In genomic region chr18:31680836-31681568, GRCh38 we compare ENCODE assay signal across 12 cellular contexts. TPM values are rescaled to one million over a fixed set of nuclear protein-coding genes. Genes with fewer than 3 reads are reported as not detected.
DNase-seq lines count a peak whose midpoint lies in the region; ATAC-seq and TF ChIP-seq lines count a peak whose summit lies in the region.
"Had no signal": no experiment of that assay in that cellular context is flagged by ENCODE, and none has a peak within 500 bp of the region (broad histone marks: within the 10 kb centered on the region; RNA-seq: fewer than 3 reads in every experiment).

No MANE protein-coding gene starts in this region.

- TF ChIP-seq POLR2A in heart left ventricle (IDR thresholded peaks at IDR 0.05) (no peak), transverse colon (IDR thresholded peaks at IDR 0.05) (no peak)

- H3K36me3 ChIP-seq in cardiac muscle cell (no peaks in the 10 kb centered on the region), heart left ventricle (no peaks in the 10 kb centered on the region), transverse colon (no peaks in the 10 kb centered on the region)

- H3K9me3 ChIP-seq in cardiac muscle cell (ENCODE audit: low read depth) (no peaks in the 10 kb centered on the region), heart left ventricle (no peaks in the 10 kb centered on the region), transverse colon (no peaks in the 10 kb centered on the region)

- no peak for TF ChIP-seq EP300 in transverse colon (IDR thresholded peaks at IDR 0.05; ENCODE audit: low read depth)

- TF ChIP-seq CTCF in cardiac muscle cell (IDR thresholded peaks at IDR 0.05; ENCODE audit: low read depth, low read length), result peak; percentile 35
- TF ChIP-seq CTCF in heart left ventricle (IDR thresholded peaks at IDR 0.05), result peak in 3 of 12 donors; percentile 8 to 41 (median 35)
- peak in 3 of 5 experiments; percentile 17 to 23 (median 19) for TF ChIP-seq CTCF in transverse colon (IDR thresholded peaks at IDR 0.05)

- H3K4me1 ChIP-seq in cardiac muscle cell (ENCODE audit: low read depth) (peaks cover 26% of the 10 kb centered on the region), heart left ventricle (peaks cover 0 to 23% (median 4%) of the 10 kb centered on the region in 12 donors), transverse colon (peaks cover 0 to 31% (median 16%) of the 10 kb centered on the region in 4 donors)

- DNase-seq in cardiac muscle cell (ENCODE audit: low read depth in 1 of 2, low spot score in 1 of 2), result no peak
- no peak for DNase-seq in heart left ventricle
- DNase-seq in NCI-H187 treated with DMSO at 0.1 percent for 48 hours (lab: John Stamatoyannopoulos, UW), result peak; percentile 14
- no peak for DNase-seq in epithelial cell of prostate (ENCODE audit: low read depth, low spot score)
- no peak for DNase-seq in transverse colon
- no peak for DNase-seq in stimulated activated naive CD8-positive, alpha-beta T cell treated with anti-CD3 and anti-CD28 coated beads, Interleukin-15, amount 100 ng/mL, for 72 hours
- DNase-seq in superior temporal gyrus (ENCODE audit: extremely low spot score), result no peak
- DNase-seq: DMS79 treated with DMSO at 0.1 percent for 48 hours; effector memory CD4-positive, alpha-beta T cell; NCI-H1930 had no signal

- no peak for ATAC-seq in heart left ventricle
- no peak for ATAC-seq in stimulated activated naive CD8-positive, alpha-beta T cell treated with anti-CD3 and anti-CD28 coated beads, Interleukin-15, amount 100 ng/mL, for 72 hours
- no peak for ATAC-seq in GM19463 (IDR thresholded peaks at IDR 0.05; ENCODE audit: unreplicated experiment)

- 91 to 98% (median 97%) methylated on average over 2 of the region's 2 CpGs for WGBS in heart left ventricle, 4 donors
- 54% methylated on average over 1 to 2 of the region's 2 CpGs for WGBS in transverse colon (ENCODE audit: low coverage in 1 of 2), 2 donors

- intact Hi-C loops in heart left ventricle (cut with DNase I) (loop anchor here in 1 of 10 donors (5.0 kb wide), 1 partner anchor 41 kb away; no protein-coding TSS in a partner anchor), transverse colon (cut with DNase I; ENCODE audit: low total_unique reads) (no loop called here)

- no peak overlapping the region for H3K27ac Mint-ChIP-seq in stimulated activated naive CD8-positive, alpha-beta T cell treated with anti-CD3 and anti-CD28 coated beads, Interleukin-15, amount 100 ng/mL, for 72 hours

- in situ Hi-C loops in transverse colon (cut with MboI; ENCODE audit: low pct_ligation_motif_present in 1 of 4, low pct_unique_long_range_greater_than_20kb in 1 of 4, low sequenced_read_pairs in 3 of 4), result no loop called here

- peaks cover 33% of the 10 kb centered on the region for H3K4me1 Mint-ChIP-seq in stimulated activated naive CD8-positive, alpha-beta T cell treated with anti-CD3 and anti-CD28 coated beads, Interleukin-15, amount 100 ng/mL, for 72 hours

- H3K4me3 Mint-ChIP-seq in stimulated activated naive CD8-positive, alpha-beta T cell treated with anti-CD3 and anti-CD28 coated beads, Interleukin-15, amount 100 ng/mL, for 72 hours, result no peak overlapping the region

- H3K27ac ChIP-seq in cardiac muscle cell (no peak overlapping the region), heart left ventricle (no peak overlapping the region), epithelial cell of prostate (peak overlapping the region; percentile 92), transverse colon (peak overlapping the region in 3 of 4 donors; percentile 49 to 57 (median 51))

- H3K4me3 ChIP-seq in cardiac muscle cell (no peak overlapping the region), heart left ventricle (no peak overlapping the region), transverse colon (no peak overlapping the region)

- H3K27me3 Mint-ChIP-seq in stimulated activated naive CD8-positive, alpha-beta T cell treated with anti-CD3 and anti-CD28 coated beads, Interleukin-15, amount 100 ng/mL, for 72 hours, result peaks cover 57% of the 10 kb centered on the region

- H3K27me3 ChIP-seq in cardiac muscle cell, result no peaks in the 10 kb centered on the region
- no peaks in the 10 kb centered on the region for H3K27me3 ChIP-seq in heart left ventricle
- H3K27me3 ChIP-seq in transverse colon, result no peaks in the 10 kb centered on the region

- H3K9me3 Mint-ChIP-seq in stimulated activated naive CD8-positive, alpha-beta T cell treated with anti-CD3 and anti-CD28 coated beads, Interleukin-15, amount 100 ng/mL, for 72 hours, result no peaks in the 10 kb centered on the region

RNA-seq across cellular contexts. Expression of gene B4GALT6, which starts 3.4 kb away (rescaled TPM):
- 3.7 and 5.5 TPM in 2 replicates for total RNA-seq in cardiac muscle cell
- polyA plus RNA-seq in cardiac muscle cell, result 3.6 and 5.0 TPM in 2 replicates
- 10 to 100 TPM in 2 of 9 donors, 1 to 10 TPM in 7; 3.3 to 11.9 (median 7.0) TPM for total RNA-seq in heart left ventricle
- 1 to 10 TPM; 1.3 to 1.7 TPM for polyA plus RNA-seq in heart left ventricle
- total RNA-seq in transverse colon, result 1 to 10 TPM in 2 of 4 donors, under 1 TPM in 2; 0.40 to 3.0 (median 1.6) TPM
- total RNA-seq: myocyte had no signal

Comparison
In these comparisons a context has a peak if more than half of its experiments do, and no peak if none do; other contexts are left out.
1. H3K27ac ChIP-seq: peak in epithelial cell of prostate (single experiment) and transverse colon (3 of 4); none in cardiac muscle cell (single experiment) and heart left ventricle (0 of 12).